ENCODE assay signal across 17 cellular contexts in genomic region chr11:26828291-26828690, GRCh38.
DNase-seq lines count a peak whose midpoint lies in the region; ATAC-seq, FAIRE-seq and TF ChIP-seq lines count a peak whose summit lies in the region.
"Had no signal": no experiment of that assay in that cellular context is flagged by ENCODE, and none has a peak within 500 bp of the region (broad histone marks: within the 10 kb centered on the region; RNA-seq: fewer than 3 reads in every experiment).

No MANE protein-coding gene starts in this region.

- H3K9me3 ChIP-seq in ascending aorta = peaks cover 4 to 13% of the 10 kb centered on the region in 2 donors
- peaks cover 4 to 15% of the 10 kb centered on the region in 2 donors for H3K9me3 ChIP-seq in kidney (ENCODE audit: control insufficient read depth in 1 of 2, low read length in 2 of 2)
- H3K9me3 ChIP-seq in thoracic aorta = peaks cover 7% of the 10 kb centered on the region
- H3K9me3 ChIP-seq in vagina = peaks cover 11% of the 10 kb centered on the region

- DNase-seq in ascending aorta (ENCODE audit: low spot score in 2 of 2) (no peak), kidney (no peak), thoracic aorta (ENCODE audit: low spot score) (no peak), iPS-NIHi7 (ENCODE audit: extremely low spot score) (no peak), NCI-H226 (no peak), vagina (ENCODE audit: extremely low spot score in 2 of 2) (no peak)
- no peak for DNase-seq in activated CD4-positive, CD25-positive, alpha-beta regulatory T cell (lab: John Stamatoyannopoulos, UW)
- DNase-seq: COR-L47, DMS153, GOT3, NCI-H1048, NCI-H146, NCI-H2081, NCI-H510A, NCI-H774 had no signal

- H3K4me1 Mint-ChIP-seq in nephron = no peaks in the 10 kb centered on the region

- H3K4me1 ChIP-seq in ascending aorta (peaks cover 0 to 5% of the 10 kb centered on the region in 2 donors), kidney (ENCODE audit: control insufficient read depth in 1 of 2, insufficient read depth in 1 of 2, low read depth in 1 of 2, low read length in 2 of 2) (peaks cover 2 to 5% of the 10 kb centered on the region in 2 donors), thoracic aorta (ENCODE audit: control insufficient read depth in 1 of 2, low read depth in 2 of 2) (peaks cover 0 to 19% of the 10 kb centered on the region in 2 donors), vagina (no peaks in the 10 kb centered on the region)

- TF ChIP-seq CTCF in ascending aorta (IDR thresholded peaks at IDR 0.05) (no peak), kidney (IDR thresholded peaks at IDR 0.05; ENCODE audit: borderline replicate concordance, extremely low read depth, insufficient read depth) (no peak), nephron (IDR thresholded peaks at IDR 0.05; ENCODE audit: unreplicated experiment in 3 of 3) (no peak), thoracic aorta (IDR thresholded peaks at IDR 0.05) (no peak), vagina (IDR thresholded peaks at IDR 0.05) (no peak)

- H3K4me3 Mint-ChIP-seq in nephron = no peak overlapping the region

- H3K9me3 Mint-ChIP-seq in nephron = peaks cover 33% of the 10 kb centered on the region

- H3K4me3 ChIP-seq in ascending aorta = no peak overlapping the region
- no peak overlapping the region for H3K4me3 ChIP-seq in kidney (ENCODE audit: low read length in 2 of 2)
- H3K4me3 ChIP-seq in thoracic aorta = no peak overlapping the region
- H3K4me3 ChIP-seq in vagina = no peak overlapping the region

- intact Hi-C loops in ascending aorta (cut with DNase I) = no loop called here
- intact Hi-C loops in kidney (cut with DNase I) = no loop called here
- intact Hi-C loops in vagina (cut with DNase I) = no loop called here

- H3K27me3 ChIP-seq in ascending aorta = no peaks in the 10 kb centered on the region
- H3K27me3 ChIP-seq in thoracic aorta (replicated peaks; ENCODE audit: insufficient read depth) = no peaks in the 10 kb centered on the region
- no peaks in the 10 kb centered on the region for H3K27me3 ChIP-seq in vagina

- H3K36me3 Mint-ChIP-seq in nephron (ENCODE audit: low read depth) = peaks cover 13% of the 10 kb centered on the region

- H3K36me3 ChIP-seq in ascending aorta = no peaks in the 10 kb centered on the region
- no peaks in the 10 kb centered on the region for H3K36me3 ChIP-seq in kidney (ENCODE audit: control insufficient read depth in 1 of 2, insufficient read depth in 2 of 2, low read length in 2 of 2)
- H3K36me3 ChIP-seq in thoracic aorta = no peaks in the 10 kb centered on the region
- H3K36me3 ChIP-seq in vagina = peaks cover 0 to 7% of the 10 kb centered on the region in 2 donors

- no peak for FAIRE-seq in kidney (lab: Jason Lieb, UNC)
- FAIRE-seq: GM12892 had no signal

- H3K27ac Mint-ChIP-seq in nephron = peak overlapping the region in 2 of 3 experiments; percentile 64 to 91

- H3K27me3 Mint-ChIP-seq in nephron (ENCODE audit: low read depth) = no peaks in the 10 kb centered on the region

- no peak for TF ChIP-seq POLR2A in vagina (IDR thresholded peaks at IDR 0.05)

- H3K9ac ChIP-seq in kidney (ENCODE audit: low read length in 2 of 2) = no peak overlapping the region

- H3K27ac ChIP-seq in ascending aorta = peak overlapping the region; percentile 54 to 69
- peak overlapping the region; percentile 26 to 29 for H3K27ac ChIP-seq in kidney (ENCODE audit: low read depth in 2 of 2, low read length in 2 of 2)
- H3K27ac ChIP-seq in thoracic aorta = peak overlapping the region; percentile 63 to 82
- no peak overlapping the region for H3K27ac ChIP-seq in vagina

- ATAC-seq in thoracic aorta (ENCODE audit: insufficient number of reproducible peaks, low FRiP score, low read depth) = no peak
